27 cellular contexts compared by ENCODE assay signal in genomic region chrY:13307959-13308358, GRCh38.
"Had no signal": no experiment of that assay in that cellular context is flagged by ENCODE, and none has a peak within 500 bp of the region (broad histone marks: within the 10 kb centered on the region; RNA-seq: fewer than 3 reads in every experiment).

No MANE protein-coding gene starts in this region.

- H3K9me3 Mint-ChIP-seq: activated CD4-positive, alpha-beta T cell treated with anti-CD3 and anti-CD28 coated beads, Interleukin-2, amount 10 ng/mL, durations not matched to agents 24 days and 14 days; activated T-cell treated with anti-CD3 and anti-CD28 coated beads, Interleukin-2, amount 50 U/mL, for 72 hours; central memory CD8-positive, alpha-beta T cell; nephron progenitor cell; stimulated activated naive B cell treated with anti-CD40 and anti-IgM and Interleukin-4, amounts not matched to agents 10 μg/mL and 1 μg/mL and 100 μg/mL, for 72 hours; T-cell; T-helper 2 cell treated with Interferon-gamma antibody and Interleukin-4, amounts not matched to agents 5 μg/mL and 100 μg/mL, for 36 hours had no signal

- H3K4me3 ChIP-seq: ascending aorta, colonic mucosa, dorsolateral prefrontal cortex, heart right ventricle, lower lobe of right lung, mucosa of descending colon, right lobe of liver, testis, upper lobe of right lung had no signal

- H3K4me1 ChIP-seq: ascending aorta, colonic mucosa, heart right ventricle, lower lobe of right lung, parathyroid adenoma, right lobe of liver, testis, upper lobe of right lung had no signal

- H3K4me1 Mint-ChIP-seq: nephron progenitor cell had no signal

- H3K4me3 Mint-ChIP-seq: activated CD4-positive, alpha-beta memory T cell treated with anti-CD3 and anti-CD28 coated beads, Interleukin-2, amount 10 ng/mL, durations not matched to agents 7 days and 5 days; activated CD4-positive, alpha-beta T cell treated with anti-CD3 and anti-CD28 coated beads, Interleukin-2, amount 10 ng/mL, durations not matched to agents 24 days and 14 days; activated T-cell treated with anti-CD3 and anti-CD28 coated beads, Interleukin-2, amount 50 U/mL, for 72 hours; central memory CD8-positive, alpha-beta T cell; nephron progenitor cell; stimulated activated naive B cell treated with anti-CD40 and anti-IgM and Interleukin-4, amounts not matched to agents 10 μg/mL and 1 μg/mL and 100 μg/mL, for 72 hours; T-cell; T-helper 2 cell treated with Interferon-gamma antibody and Interleukin-4, amounts not matched to agents 5 μg/mL and 100 μg/mL, for 36 hours had no signal

- H3K36me3 ChIP-seq: ascending aorta, colonic mucosa, right lobe of liver had no signal

- ATAC-seq: activated CD4-positive, CD25-positive, alpha-beta regulatory T cell treated with anti-CD3 and anti-CD28 coated beads, Interleukin-2, amount 50 U/mL, for 24 hours; activated T-cell treated with anti-CD3 and anti-CD28 coated beads, Interleukin-2, amount 50 U/mL, for 72 hours; heart right ventricle; lower lobe of right lung; mucosa of descending colon; right lobe of liver; stimulated activated naive B cell treated with anti-CD40 and anti-IgM and Interleukin-4, amounts not matched to agents 10 μg/mL and 1 μg/mL and 100 μg/mL, for 72 hours; T-cell; upper lobe of right lung had no signal

- H3K27ac ChIP-seq: ascending aorta, colonic mucosa, dorsolateral prefrontal cortex, heart right ventricle, lower lobe of right lung, parathyroid adenoma, right lobe of liver, testis, upper lobe of right lung, VCaP had no signal

- H3K27ac Mint-ChIP-seq: activated CD4-positive, alpha-beta memory T cell treated with anti-CD3 and anti-CD28 coated beads, Interleukin-2, amount 10 ng/mL, durations not matched to agents 7 days and 5 days; activated CD4-positive, alpha-beta T cell treated with anti-CD3 and anti-CD28 coated beads, Interleukin-2, amount 10 ng/mL, durations not matched to agents 24 days and 14 days; nephron progenitor cell; stimulated activated naive B cell treated with anti-CD40 and anti-IgM and Interleukin-4, amounts not matched to agents 10 μg/mL and 1 μg/mL and 100 μg/mL, for 72 hours; T-cell; T-helper 2 cell treated with Interferon-gamma antibody and Interleukin-4, amounts not matched to agents 5 μg/mL and 100 μg/mL, for 36 hours had no signal

- H3K27me3 ChIP-seq: ascending aorta, colonic mucosa, dorsolateral prefrontal cortex, heart right ventricle, right lobe of liver, testis, upper lobe of right lung had no signal

- FAIRE-seq: keratinocyte, small intestine had no signal

- DNase-seq: activated CD4-positive, alpha-beta memory T cell treated with anti-CD3 and anti-CD28 coated beads, Interleukin-2, amount 10 ng/mL, durations not matched to agents 7 days and 5 days; activated CD4-positive, alpha-beta T cell treated with anti-CD3 and anti-CD28 coated beads, Interleukin-2, amount 10 ng/mL, durations not matched to agents 24 days and 14 days; activated gamma-delta T cell; activated naive CD4-positive, alpha-beta T cell treated with anti-CD3 and anti-CD28 coated beads, Interleukin-2, amount 50 U/mL, for 16 hours; activated T-cell treated with anti-CD3 and anti-CD28 coated beads, Interleukin-2, amount 50 U/mL, for 72 hours; colonic mucosa; dorsolateral prefrontal cortex; heart right ventricle; lower lobe of right lung; mesendoderm; mucosa of descending colon; nephron progenitor cell; nucleus accumbens; right lobe of liver; small intestine; stimulated activated CD4-positive, alpha-beta T cell treated with anti-CD3 and anti-CD28 coated beads, Interleukin-2, amount 100 ng/mL, for 24 hours; stimulated activated naive B cell treated with anti-CD40 and anti-IgM and Interleukin-4, amounts not matched to agents 10 μg/mL and 1 μg/mL and 100 μg/mL, for 72 hours; T-cell; testis; upper lobe of right lung had no signal

- H3K9me3 ChIP-seq: ascending aorta, colonic mucosa, heart right ventricle, lower lobe of right lung, mucosa of descending colon, right lobe of liver, testis, upper lobe of right lung had no signal

- H3K27me3 Mint-ChIP-seq: activated CD4-positive, alpha-beta memory T cell treated with anti-CD3 and anti-CD28 coated beads, Interleukin-2, amount 10 ng/mL, durations not matched to agents 7 days and 5 days; activated CD4-positive, alpha-beta T cell treated with anti-CD3 and anti-CD28 coated beads, Interleukin-2, amount 10 ng/mL, durations not matched to agents 24 days and 14 days; central memory CD8-positive, alpha-beta T cell; stimulated activated naive B cell treated with anti-CD40 and anti-IgM and Interleukin-4, amounts not matched to agents 10 μg/mL and 1 μg/mL and 100 μg/mL, for 72 hours; T-cell had no signal

- H3K79me2 ChIP-seq: parathyroid adenoma had no signal

- H2AFZ ChIP-seq: parathyroid adenoma had no signal
